ENCODE assay signal across 14 cellular contexts in genomic region chr4:88630756-88631155, GRCh38. TPM values are rescaled to one million over a fixed set of nuclear protein-coding genes. Genes with fewer than 3 reads are reported as not detected.
DNase-seq lines count a peak whose midpoint lies in the region; ATAC-seq and TF ChIP-seq lines count a peak whose summit lies in the region.
"Had no signal": no experiment of that assay in that cellular context is flagged by ENCODE, and none has a peak within 500 bp of the region (broad histone marks: within the 10 kb centered on the region; RNA-seq: fewer than 3 reads in every experiment).

No MANE protein-coding gene starts in this region.

- H3K79me1 ChIP-seq in mesenchymal stem cell (replicated peaks; ENCODE audit: low read length, poor library complexity, severe bottlenecking) = no peaks in the 10 kb centered on the region

- H2BK15ac ChIP-seq in mesenchymal stem cell (ENCODE audit: low read depth, poor library complexity, severe bottlenecking) = no peak overlapping the region

- DNase-seq in AG08395 (ENCODE audit: low spot score) (peak; percentile 81), M059J (ENCODE audit: low read depth) (peak; percentile 57), choroid plexus epithelial cell (ENCODE audit: low read depth) (peak; percentile 74), mesenchymal stem cell (peak; percentile 64), NCI-H524 (lab: John Stamatoyannopoulos, UW) (no peak)
- no peak for DNase-seq in central memory CD4-positive, alpha-beta T cell
- DNase-seq: activated T-cell treated with anti-CD3 and anti-CD28 coated beads, Interleukin-2, amount 50 U/mL, for 4 hours; C1 segment of cervical spinal cord; glutamatergic neuron; Karpas-422; Peyer's patch had no signal

- no peak overlapping the region for H2BK12ac ChIP-seq in mesenchymal stem cell (ENCODE audit: low read length in 2 of 2)

- H3K27ac ChIP-seq in mesenchymal stem cell (ENCODE audit: low read length, poor library complexity, severe bottlenecking) = no peak overlapping the region
- H3K27ac ChIP-seq: cardiac muscle cell, Peyer's patch had no signal

- H3K27me3 ChIP-seq in mesenchymal stem cell (ENCODE audit: control insufficient read depth in 1 of 2, insufficient read depth in 1 of 2, low read length in 2 of 2) = no peaks in the 10 kb centered on the region
- H3K27me3 ChIP-seq: cardiac muscle cell, Peyer's patch had no signal

- H3K36me3 ChIP-seq in mesenchymal stem cell (ENCODE audit: control insufficient read depth in 1 of 2, insufficient read depth in 2 of 2, low read depth in 1 of 2, low read length in 2 of 2) = no peaks in the 10 kb centered on the region
- H3K36me3 ChIP-seq: cardiac muscle cell, Peyer's patch had no signal

- no peak overlapping the region for H2BK120ac ChIP-seq in mesenchymal stem cell (ENCODE audit: low read depth, low read length)

- no peaks in the 10 kb centered on the region for H3K9me3 ChIP-seq in mesenchymal stem cell (ENCODE audit: control insufficient read depth, low read length)
- H3K9me3 ChIP-seq: Peyer's patch had no signal

- H2AK5ac ChIP-seq in mesenchymal stem cell (ENCODE audit: low read length, severe bottlenecking) = peak overlapping the region; percentile 80

- H2AFZ ChIP-seq in mesenchymal stem cell (ENCODE audit: low read depth, low read length) = no peak overlapping the region

- H3K14ac ChIP-seq in mesenchymal stem cell (ENCODE audit: low read length in 2 of 2) = no peak overlapping the region

- peaks cover 2% of the 10 kb centered on the region for H3K4me1 ChIP-seq in mesenchymal stem cell (ENCODE audit: control insufficient read depth, insufficient read depth, low read depth, low read length)
- H3K4me1 ChIP-seq: Peyer's patch had no signal

- peak overlapping the region; percentile 77 for H3K9ac ChIP-seq in mesenchymal stem cell (ENCODE audit: low read length)

- no peak overlapping the region for H3K18ac ChIP-seq in mesenchymal stem cell (ENCODE audit: low read depth in 1 of 2, low read length in 2 of 2)

- TF ChIP-seq CTCF in choroid plexus epithelial cell (conservative IDR thresholded peaks at IDR 0.05; ENCODE audit: low read depth, low read length) = no peak

- no peak overlapping the region for H2BK5ac ChIP-seq in mesenchymal stem cell (ENCODE audit: low read depth, low read length, poor library complexity, severe bottlenecking)

- H3K23ac ChIP-seq in mesenchymal stem cell (ENCODE audit: low read length in 2 of 2) = no peak overlapping the region

- H4K91ac ChIP-seq in mesenchymal stem cell (ENCODE audit: low read length) = no peak overlapping the region

- ATAC-seq in HG03439 (IDR thresholded peaks at IDR 0.05; ENCODE audit: unreplicated experiment) (no peak), HG03521 (IDR thresholded peaks at IDR 0.05; ENCODE audit: unreplicated experiment) (no peak)

- H3K4me2 ChIP-seq in mesenchymal stem cell (ENCODE audit: low read length, poor library complexity, severe bottlenecking) = no peak overlapping the region

- H3K4ac ChIP-seq in mesenchymal stem cell (ENCODE audit: low read depth in 1 of 2, low read length in 2 of 2) = no peak overlapping the region

- H4K8ac ChIP-seq in mesenchymal stem cell (ENCODE audit: low read length) = no peak overlapping the region

- no peak overlapping the region for H3K4me3 ChIP-seq in choroid plexus epithelial cell (ENCODE audit: low read depth, low read length)
- H3K4me3 ChIP-seq in mesenchymal stem cell (ENCODE audit: insufficient read depth in 1 of 2, low read depth in 1 of 2, low read length in 2 of 2) = no peak overlapping the region
- H3K4me3 ChIP-seq: cardiac muscle cell, Peyer's patch had no signal

- no CpG with 5 or more reads among the region's 2 CpGs for WGBS in mesenchymal stem cell

RNA-seq across cellular contexts. Expression of gene HERC3, which starts 38.5 kb away (rescaled TPM):
- 5.1 and 8.6 TPM in 2 replicates for total RNA-seq in M059J (2014; rRNA removed; shearing (Covaris generic))
- 6.7 TPM for polyA plus RNA-seq in mesenchymal stem cell (2013, experiment 1 of 2)
- 6.5 TPM for polyA plus RNA-seq in mesenchymal stem cell (2013, experiment 2 of 2)

Comparison
In these comparisons a context has a peak if more than half of its experiments do, and no peak if none do; other contexts are left out.
1. DNase-seq: peak in AG08395 (single experiment), M059J (single experiment), choroid plexus epithelial cell (single experiment) and mesenchymal stem cell (single experiment); none in NCI-H524 (0 of 2) and central memory CD4-positive, alpha-beta T cell (single experiment).